ENCODE assay signal across 29 cellular contexts in the genomic region with DNA sequence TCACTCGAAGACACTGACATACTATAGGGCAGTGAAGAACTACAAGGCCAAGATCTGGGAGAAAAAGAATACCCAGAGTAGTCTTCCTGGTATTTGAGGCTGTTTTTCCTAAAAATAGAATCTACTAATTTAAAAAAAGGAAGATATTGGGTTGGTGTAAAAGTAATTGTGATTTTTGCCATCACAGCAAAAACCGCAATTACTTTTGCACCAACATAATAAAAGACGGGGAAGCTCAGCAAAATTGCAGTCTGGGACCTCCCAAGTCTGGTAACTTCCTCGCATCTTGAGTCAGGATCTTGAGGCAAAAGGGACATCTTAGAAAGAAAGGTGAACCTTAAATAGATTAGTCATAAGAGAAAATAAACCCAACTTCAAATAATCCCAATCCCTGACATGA.
"Had no signal": no experiment of that assay in that cellular context is flagged by ENCODE, and none has a peak within 500 bp of the region (broad histone marks: within the 10 kb centered on the region; RNA-seq: fewer than 3 reads in every experiment).

No MANE protein-coding gene starts in this region.

- H3K27ac ChIP-seq: neutrophil, pancreas, psoas muscle, skin epidermis, spleen, suprapubic skin, testis, tibial artery, transverse colon, upper lobe of right lung, uterus had no signal

- H3K4me2 ChIP-seq: smooth muscle cell had no signal

- H3K9me3 ChIP-seq: neutrophil, pancreas, psoas muscle, spleen, suprapubic skin, testis, tibial artery, transverse colon, upper lobe of right lung, uterus had no signal

- DNase-seq: naive thymus-derived CD8-positive, alpha-beta T cell; nephron progenitor cell; nucleus accumbens; pancreas; posterior cingulate gyrus; psoas muscle; right cardiac atrium; spleen; stimulated activated CD4-positive, alpha-beta T cell treated with anti-CD3 and anti-CD28 coated beads, Interleukin-12 subunit alpha, Interleukin-12 subunit beta, amount 100 ng/mL, for 4 hours; stimulated activated CD4-positive, alpha-beta T cell treated with anti-CD3 and anti-CD28 coated beads, Interleukin-1b, Interleukin-23, amount 100 ng/mL, for 48 hours; stimulated activated CD4-positive, alpha-beta T cell treated with anti-CD3 and anti-CD28 coated beads, Interleukin-4, amount 100 ng/mL, for 1 hour; stimulated activated CD4-positive, alpha-beta T cell treated with anti-CD3 and anti-CD28 coated beads, Interleukin-4, amount 100 ng/mL, for 4 hours; stimulated activated CD8-positive, alpha-beta memory T cell treated with anti-CD3 and anti-CD28 coated beads, Interleukin-4, amount 100 ng/mL, for 48 hours; stimulated activated naive CD4-positive, alpha-beta T cell; stimulated activated naive CD8-positive, alpha-beta T cell treated with anti-CD3 and anti-CD28 coated beads, Interleukin-15, amount 100 ng/mL, for 72 hours; stimulated activated naive CD8-positive, alpha-beta T cell treated with anti-CD3 and anti-CD28 coated beads, Interleukin-15, Interleukin-2, amounts not matched to agents 100 U/mL and 50 U/mL, for 24 hours; substantia nigra; testis; tibial artery; transverse colon; upper lobe of right lung; uterus had no signal

- ATAC-seq: naive thymus-derived CD8-positive, alpha-beta T cell; natural killer cell treated with Interleukin-12 subunit alpha and Interleukin-12 subunit beta and Interleukin-15 and Interleukin-18, amount 100 ng/mL, for 72 hours; pancreas; psoas muscle; right cardiac atrium; sciatic nerve; stimulated activated memory B cell treated with anti-CD40 and anti-IgM and Interleukin-4, amounts not matched to agents 10 μg/mL and 1 μg/mL and 100 μg/mL, for 72 hours; stimulated activated naive CD8-positive, alpha-beta T cell treated with anti-CD3 and anti-CD28 coated beads, Interleukin-15, amount 100 ng/mL, for 72 hours; stimulated activated naive CD8-positive, alpha-beta T cell treated with anti-CD3 and anti-CD28 coated beads, Interleukin-15, Interleukin-2, amounts not matched to agents 100 U/mL and 50 U/mL, for 24 hours; upper lobe of right lung had no signal

- H3K4me3 ChIP-seq: pancreas, psoas muscle, skin epidermis, smooth muscle cell, spleen, suprapubic skin, testis, tibial artery, transverse colon, upper lobe of right lung, uterus had no signal

- FAIRE-seq: pancreas had no signal

- H3K36me3 ChIP-seq: spleen, suprapubic skin, uterus had no signal

- H3K27me3 ChIP-seq: pancreas, suprapubic skin, testis, tibial artery, transverse colon, upper lobe of right lung, uterus had no signal

- H3K4me1 ChIP-seq: pancreas, psoas muscle, spleen, suprapubic skin, testis, tibial artery, transverse colon, upper lobe of right lung, uterus had no signal
